Comparison of ENCODE assay signal across 24 cellular contexts in genomic region chr7:119413314-119413805, GRCh38.
"Had no signal": no experiment of that assay in that cellular context is flagged by ENCODE, and none has a peak within 500 bp of the region (broad histone marks: within the 10 kb centered on the region; RNA-seq: fewer than 3 reads in every experiment).

No MANE protein-coding gene starts in this region.

- H3K27me3 ChIP-seq: esophagus squamous epithelium, neural progenitor cell, suprapubic skin, thyroid gland had no signal

- H3K36me3 Mint-ChIP-seq: memory B cell, neural progenitor cell had no signal

- ATAC-seq: effector memory CD8-positive, alpha-beta T cell; left lobe of liver; psoas muscle; right cardiac atrium; stimulated activated naive CD8-positive, alpha-beta T cell treated with anti-CD3 and anti-CD28 coated beads, Interleukin-15, amount 100 ng/mL, for 72 hours had no signal

- H3K27ac Mint-ChIP-seq: effector memory CD8-positive, alpha-beta T cell; memory B cell; nephron; neural progenitor cell; stimulated activated naive CD8-positive, alpha-beta T cell treated with anti-CD3 and anti-CD28 coated beads, Interleukin-15, amount 100 ng/mL, for 72 hours had no signal

- H3K27ac ChIP-seq: esophagus squamous epithelium, neural progenitor cell, psoas muscle, skin epidermis, suprapubic skin, thyroid gland had no signal

- H3K4me3 ChIP-seq: esophagus squamous epithelium, lung, neural progenitor cell, psoas muscle, skin epidermis, suprapubic skin, thyroid gland had no signal

- DNase-seq: cortex of kidney; effector memory CD8-positive, alpha-beta T cell; erythroblast; esophagus squamous epithelium; foreskin melanocyte; head of caudate nucleus; nucleus accumbens; psoas muscle; stimulated activated CD4-positive, alpha-beta T cell treated with anti-CD3 and anti-CD28 coated beads, Interleukin-12 subunit alpha, Interleukin-12 subunit beta, amount 100 ng/mL, for 4 hours; stimulated activated CD4-positive, alpha-beta T cell treated with anti-CD3 and anti-CD28 coated beads, Interleukin-1b, Interleukin-23, amount 100 ng/mL, for 48 hours; stimulated activated CD4-positive, alpha-beta T cell treated with anti-CD3 and anti-CD28 coated beads, Interleukin-4, amount 100 ng/mL, for 1 hour; stimulated activated CD8-positive, alpha-beta memory T cell treated with anti-CD3 and anti-CD28 coated beads, Interleukin-4, amount 100 ng/mL, for 48 hours; stimulated activated naive CD4-positive, alpha-beta T cell; stimulated activated naive CD8-positive, alpha-beta T cell treated with anti-CD3 and anti-CD28 coated beads, Interleukin-15, amount 100 ng/mL, for 72 hours; thyroid gland; trophoblast cell had no signal

- H3K9me3 Mint-ChIP-seq: neural progenitor cell had no signal

- H3K27me3 Mint-ChIP-seq: effector memory CD8-positive, alpha-beta T cell; memory B cell; stimulated activated naive CD8-positive, alpha-beta T cell treated with anti-CD3 and anti-CD28 coated beads, Interleukin-15, amount 100 ng/mL, for 72 hours had no signal

- H3K4me3 Mint-ChIP-seq: effector memory CD8-positive, alpha-beta T cell; memory B cell; nephron; neural progenitor cell; stimulated activated naive CD8-positive, alpha-beta T cell treated with anti-CD3 and anti-CD28 coated beads, Interleukin-15, amount 100 ng/mL, for 72 hours had no signal

- H3K4me1 ChIP-seq: esophagus squamous epithelium, neural progenitor cell, psoas muscle, suprapubic skin, thyroid gland had no signal

- H3K4me1 Mint-ChIP-seq: memory B cell; neural progenitor cell; stimulated activated naive CD8-positive, alpha-beta T cell treated with anti-CD3 and anti-CD28 coated beads, Interleukin-15, amount 100 ng/mL, for 72 hours had no signal

- H3K36me3 ChIP-seq: esophagus squamous epithelium, neural progenitor cell, suprapubic skin, thyroid gland had no signal

- H3K9me3 ChIP-seq: psoas muscle, thyroid gland had no signal
